ENCODE assay signal across 15 cellular contexts in the genomic region with DNA sequence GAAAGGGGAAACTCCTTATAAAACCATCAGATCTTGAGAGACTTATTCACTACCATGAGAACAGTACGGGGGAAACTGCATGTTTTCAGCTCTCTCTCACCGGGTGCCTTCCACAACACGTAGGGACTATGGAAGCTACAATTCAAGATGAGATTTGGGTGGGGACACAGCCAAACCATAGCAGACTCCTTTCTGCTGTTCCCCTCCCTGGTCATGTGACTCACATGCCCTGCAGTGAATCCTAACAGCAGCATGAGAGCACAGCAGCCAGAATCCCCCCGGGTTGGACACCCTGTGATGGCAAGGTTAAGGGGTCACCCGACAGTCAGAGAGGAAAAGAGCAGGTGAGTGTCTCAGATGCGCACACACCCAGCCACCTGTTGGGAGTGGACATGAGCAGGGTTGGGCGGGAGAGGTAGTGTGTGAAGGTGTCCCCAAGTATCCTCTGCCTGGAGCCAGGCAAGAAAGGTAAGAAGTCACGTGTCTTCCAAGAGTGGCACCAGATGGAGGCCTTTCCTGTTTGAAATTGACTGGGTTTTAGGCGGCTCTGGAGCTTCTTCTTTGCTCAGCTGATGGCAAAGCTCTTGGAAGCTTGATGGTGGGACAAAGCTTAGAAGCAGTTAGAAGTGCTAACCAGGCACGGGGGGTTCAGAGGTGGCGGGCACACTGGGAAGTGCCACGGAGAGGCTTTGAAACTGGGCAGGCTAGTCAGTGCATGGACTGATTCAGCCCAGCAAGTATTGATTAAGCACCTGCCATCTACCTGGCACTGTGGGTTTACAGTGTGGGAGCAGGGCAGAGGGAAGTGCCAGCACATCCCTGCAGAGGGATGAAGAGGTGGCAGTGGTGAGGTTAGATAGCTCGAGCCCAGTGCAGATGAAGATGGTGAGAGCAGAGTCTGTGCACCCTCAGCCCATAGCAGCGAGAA.
DNase-seq lines count a peak whose midpoint lies in the region; ATAC-seq, FAIRE-seq and TF ChIP-seq lines count a peak whose summit lies in the region.
"Had no signal": no experiment of that assay in that cellular context is flagged by ENCODE, and none has a peak within 500 bp of the region (broad histone marks: within the 10 kb centered on the region; RNA-seq: fewer than 3 reads in every experiment).

No MANE protein-coding gene starts in this region.

- no peak for DNase-seq in A549 (ENCODE audit: low read depth in 1 of 2, low spot score in 1 of 2)
- DNase-seq in RWPE2 (ENCODE audit: low spot score), result peak; percentile 31
- peak; percentile 46 for DNase-seq in osteoblast (ENCODE audit: insufficient read length, low spot score, missing footprints)
- DNase-seq: activated CD4-positive, alpha-beta T cell treated with anti-CD3 and anti-CD28 coated beads, Interleukin-2, amount 50 U/mL, for 1 hour; activated T-cell treated with anti-CD3 and anti-CD28 coated beads, Interleukin-2, amount 50 U/mL, for 72 hours; COR-L47; NCI-H1930; NCI-H69; stimulated activated naive CD4-positive, alpha-beta T cell treated with Interleukin-2 at 50 U/mL for 16 hours had no signal

- WGBS in A549 (ENCODE audit: missing lambda C conversion rate), result 84% methylated on average over 14 of the region's 14 CpGs

- H3K4me2 ChIP-seq in A549, result no peak overlapping the region
- peak overlapping the region; percentile 64 for H3K4me2 ChIP-seq in osteoblast (ENCODE audit: insufficient read depth, low read length)

- H3K9me3 ChIP-seq in A549, result no peaks in the 10 kb centered on the region
- no peaks in the 10 kb centered on the region for H3K9me3 ChIP-seq in RWPE2 (ENCODE audit: severe bottlenecking)
- H3K9me3 ChIP-seq in osteoblast (ENCODE audit: low read depth, low read length), result no peaks in the 10 kb centered on the region
- H3K9me3 ChIP-seq: gastrocnemius medialis had no signal

- TF ChIP-seq EP300 in A549 (IDR thresholded peaks at IDR 0.05), result no peak

- TF ChIP-seq POLR2A in A549 (IDR thresholded peaks at IDR 0.05; ENCODE audit: low read length), result no peak

- no peaks in the 10 kb centered on the region for H3K79me2 ChIP-seq in osteoblast (ENCODE audit: insufficient read depth, low read length)

- peak overlapping the region; percentile 19 to 47; a peak in 4 of 6 replicates for H3K27ac ChIP-seq in A549
- peak overlapping the region; percentile 70 for H3K27ac ChIP-seq in RWPE2 (ENCODE audit: poor library complexity, severe bottlenecking)
- H3K27ac ChIP-seq in osteoblast (ENCODE audit: low read depth, low read length), result peak overlapping the region; percentile 94

- no peaks in the 10 kb centered on the region for H3K36me3 ChIP-seq in RWPE2 (ENCODE audit: low read depth)
- no peaks in the 10 kb centered on the region for H3K36me3 ChIP-seq in osteoblast (ENCODE audit: insufficient read depth, low read length)
- H3K36me3 ChIP-seq: gastrocnemius medialis had no signal

- H3K27me3 ChIP-seq in RWPE2 (ENCODE audit: insufficient read depth, poor library complexity, severe bottlenecking) (no peaks in the 10 kb centered on the region), osteoblast (ENCODE audit: insufficient read depth, low read length) (no peaks in the 10 kb centered on the region)
- H3K27me3 ChIP-seq: gastrocnemius medialis had no signal

- TF ChIP-seq CTCF in A549 (IDR thresholded peaks at IDR 0.05) (no peak), RWPE2 (IDR thresholded peaks at IDR 0.05; ENCODE audit: poor library complexity, severe bottlenecking) (no peak), osteoblast (IDR thresholded peaks at IDR 0.05; ENCODE audit: extremely low read depth, low read depth, low read length) (no peak)

- peaks cover 19% of the 10 kb centered on the region for H3K4me1 ChIP-seq in A549
- H3K4me1 ChIP-seq in RWPE2 (ENCODE audit: insufficient read depth, poor library complexity, severe bottlenecking), result peaks cover 16% of the 10 kb centered on the region
- H3K4me1 ChIP-seq in osteoblast (ENCODE audit: insufficient read depth, low read length), result peaks cover 17% of the 10 kb centered on the region

- POLR2A ChIA-PET in A549 (lab: Yijun Ruan, JAX), result interaction anchor here (1.0 kb wide), 1 partner anchor 68 kb away, joined by 3 read pairs; no protein-coding TSS in a partner anchor

- no peak for FAIRE-seq in A549 (lab: Jason Lieb, UNC)

- CTCF ChIA-PET in A549 (lab: Yijun Ruan, JAX), result interaction anchor here (1.0 to 1.6 kb wide), 2 partner anchors 9 to 10 kb away, joined by 3 to 5 read pairs; no protein-coding TSS in a partner anchor

- H4K20me1 ChIP-seq in osteoblast (ENCODE audit: insufficient read depth, low read length), result no peaks in the 10 kb centered on the region

- no peak for TF ChIP-seq RAD21 in A549 (conservative IDR thresholded peaks at IDR 0.05 in 1 of 2, IDR thresholded peaks at IDR 0.05 in 1 of 2)

- peak in 1 of 2 experiments; percentile 14; a peak in 1 of 6 replicates for ATAC-seq in A549
- peak; percentile 2; the same call in 2 of the 3 replicates for ATAC-seq in RWPE2 (ENCODE audit: low read depth)
- ATAC-seq in esophagus mucosa, result peak; percentile 45
- ATAC-seq in GM21390 (IDR thresholded peaks at IDR 0.05; ENCODE audit: unreplicated experiment), result no peak
- ATAC-seq in HG02885 (IDR thresholded peaks at IDR 0.05; ENCODE audit: poor library complexity, unreplicated experiment), result no peak
- ATAC-seq in HG03175 (IDR thresholded peaks at IDR 0.05; ENCODE audit: unreplicated experiment), result no peak
- no peak for ATAC-seq in GM21825 (IDR thresholded peaks at IDR 0.05; ENCODE audit: unreplicated experiment)
- ATAC-seq: activated T-cell treated with anti-CD3 and anti-CD28 coated beads, Interleukin-2, amount 50 U/mL, for 72 hours had no signal

- H2AFZ ChIP-seq in osteoblast (ENCODE audit: low read length), result peak overlapping the region; percentile 29

- H3K4me3 ChIP-seq in A549 (no peak overlapping the region), RWPE2 (ENCODE audit: severe bottlenecking) (no peak overlapping the region), osteoblast (ENCODE audit: insufficient read depth, low read length) (peak overlapping the region; percentile 17)
- H3K4me3 ChIP-seq: gastrocnemius medialis had no signal

TF ChIP-seq in A549, 52 proteins besides CTCF, POLR2A, EP300 and RAD21:
- TF ChIP-seq, protein P1, sequence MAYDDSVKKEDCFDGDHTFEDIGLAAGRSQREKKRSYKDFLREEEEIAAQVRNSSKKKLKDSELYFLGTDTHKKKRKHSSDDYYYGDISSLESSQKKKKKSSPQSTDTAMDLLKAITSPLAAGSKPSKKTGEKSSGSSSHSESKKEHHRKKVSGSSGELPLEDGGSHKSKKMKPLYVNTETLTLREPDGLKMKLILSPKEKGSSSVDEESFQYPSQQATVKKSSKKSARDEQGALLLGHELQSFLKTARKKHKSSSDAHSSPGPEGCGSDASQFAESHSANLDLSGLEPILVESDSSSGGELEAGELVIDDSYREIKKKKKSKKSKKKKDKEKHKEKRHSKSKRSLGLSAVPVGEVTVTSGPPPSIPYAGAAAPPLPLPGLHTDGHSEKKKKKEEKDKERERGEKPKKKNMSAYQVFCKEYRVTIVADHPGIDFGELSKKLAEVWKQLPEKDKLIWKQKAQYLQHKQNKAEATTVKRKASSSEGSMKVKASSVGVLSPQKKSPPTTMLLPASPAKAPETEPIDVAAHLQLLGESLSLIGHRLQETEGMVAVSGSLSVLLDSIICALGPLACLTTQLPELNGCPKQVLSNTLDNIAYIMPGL (CRISPR knock-in tag; IDR thresholded peaks at IDR 0.05; ENCODE audit: borderline replicate concordance), result no peak
- peak; percentile 28 for TF ChIP-seq USF2 (IDR thresholded peaks at IDR 0.05)
- TF ChIP-seq ZNF302 (CRISPR knock-in tag; IDR thresholded peaks at IDR 0.05), result no peak
- TF ChIP-seq HEYL (CRISPR knock-in tag; IDR thresholded peaks at IDR 0.05), result no peak
- TF ChIP-seq PHF8 (IDR thresholded peaks at IDR 0.05; ENCODE audit: borderline replicate concordance, low read depth), result no peak
- TF ChIP-seq, protein P2, sequence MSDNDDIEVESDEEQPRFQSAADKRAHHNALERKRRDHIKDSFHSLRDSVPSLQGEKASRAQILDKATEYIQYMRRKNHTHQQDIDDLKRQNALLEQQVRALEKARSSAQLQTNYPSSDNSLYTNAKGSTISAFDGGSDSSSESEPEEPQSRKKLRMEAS (IDR thresholded peaks at IDR 0.05), result no peak
- no peak for TF ChIP-seq RARB (CRISPR knock-in tag; IDR thresholded peaks at IDR 0.05)
- no peak for TF ChIP-seq CBX2 (IDR thresholded peaks at IDR 0.05; ENCODE audit: borderline replicate concordance, low read depth)

Comparison
In these comparisons a context has a peak if more than half of its experiments do, and no peak if none do; other contexts are left out.
1. ATAC-seq: peak in RWPE2 (single experiment) and esophagus mucosa (single experiment); none in GM21390 (single experiment), HG02885 (single experiment), HG03175 (single experiment) and GM21825 (single experiment).
2. DNase-seq: peak in RWPE2 (single experiment) and osteoblast (single experiment); none in A549 (0 of 2).
3. H3K27ac ChIP-seq: peak in every context shown above with its lines; median percentile 94 in osteoblast; 70 in RWPE2; 33 in A549.